ENCODE assay signal across 1 cellular context in genomic region chr6:89054200-89054599, GRCh38.
TF ChIP-seq lines count a peak whose summit lies in the region.

No MANE protein-coding gene starts in this region.

TF ChIP-seq in GM12878, 131 proteins besides CTCF, POLR2A, EP300 and RAD21 (continued from another document):
- TF ChIP-seq USF2 (IDR thresholded peaks at IDR 0.05; ENCODE audit: borderline replicate concordance, low read depth, low read length), result no peak
- no peak for TF ChIP-seq SMARCA5 (IDR thresholded peaks at IDR 0.05)
- TF ChIP-seq NR2C2 (IDR thresholded peaks at IDR 0.05; ENCODE audit: borderline replicate concordance, control insufficient read depth, insufficient read length, low read depth), result no peak
- no peak for TF ChIP-seq MEF2B (IDR thresholded peaks at IDR 0.05; ENCODE audit: partially characterized antibody, poor library complexity, severe bottlenecking)
- TF ChIP-seq NKRF (conservative IDR thresholded peaks at IDR 0.05), result no peak
- TF ChIP-seq TAF1 (IDR thresholded peaks at IDR 0.05; ENCODE audit: borderline replicate concordance, low read depth, low read length), result no peak
- no peak for TF ChIP-seq IKZF2 (IDR thresholded peaks at IDR 0.05)
- TF ChIP-seq MTA2 (IDR thresholded peaks at IDR 0.05; ENCODE audit: low read depth), result no peak
